ENCODE assay signal across 9 cellular contexts in the genomic region with DNA sequence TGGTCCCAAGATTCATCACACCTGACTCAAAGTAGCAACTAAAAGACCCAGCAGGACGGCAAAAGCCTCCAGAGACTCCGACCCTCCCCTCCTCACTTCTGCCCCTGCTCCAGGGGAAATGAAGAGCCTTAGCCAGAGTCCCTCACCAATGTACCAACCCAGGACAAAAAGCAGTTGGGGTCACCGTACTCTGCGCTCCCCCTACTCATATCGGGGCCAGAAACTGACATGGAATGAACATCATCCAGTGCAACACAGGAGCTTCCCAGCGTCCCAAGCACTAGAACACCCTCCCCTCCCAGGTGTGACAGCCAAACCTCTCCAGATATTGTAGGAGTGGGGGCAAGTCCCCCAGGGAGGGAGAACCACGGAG. TPM values are rescaled to one million over a fixed set of nuclear protein-coding genes. Genes with fewer than 3 reads are reported as not detected.
DNase-seq lines count a peak whose midpoint lies in the region; ATAC-seq, FAIRE-seq and TF ChIP-seq lines count a peak whose summit lies in the region.
"Had no signal": no experiment of that assay in that cellular context is flagged by ENCODE, and none has a peak within 500 bp of the region (broad histone marks: within the 10 kb centered on the region; RNA-seq: fewer than 3 reads in every experiment).

No MANE protein-coding gene starts in this region.

- no peak for DNase-seq in activated CD8-positive, alpha-beta T cell treated with anti-CD3 and anti-CD28 coated beads for 36 hours
- DNase-seq in right atrium auricular region (ENCODE audit: low spot score) (no peak), small intestine (no peak), kidney glomerular epithelial cell (lab: John Stamatoyannopoulos, UW) (no peak), mucosa of gallbladder (ENCODE audit: low spot score) (no peak), AML-193 (lab: John Stamatoyannopoulos, UW) (no peak), NOMO-1 treated with dmso at 0.1 percent for 144 hours (lab: John Stamatoyannopoulos, UW; ENCODE audit: unreplicated experiment) (no peak)

- CTCF ChIA-PET in HEK293 (lab: Yijun Ruan, JAX): no interaction called here
- CTCF ChIA-PET in activated CD8-positive, alpha-beta T cell treated with anti-CD3 and anti-CD28 coated beads for 36 hours (lab: Charles Lee): interaction anchor here (1.1 kb wide), 1 partner anchor 156 kb away, joined by 3 read pairs; no protein-coding TSS in a partner anchor

- no peaks in the 10 kb centered on the region for H3K27me3 Mint-ChIP-seq in activated CD8-positive, alpha-beta T cell treated with anti-CD3 and anti-CD28 coated beads for 36 hours

- H3K9me3 ChIP-seq in HEK293 (ENCODE audit: control insufficient read depth, insufficient read depth, low read depth, low read length) (no peaks in the 10 kb centered on the region), right atrium auricular region (no peaks in the 10 kb centered on the region), small intestine (ENCODE audit: control insufficient read depth, low read depth) (no peaks in the 10 kb centered on the region)
- H3K9me3 ChIP-seq: mucosa of descending colon had no signal

- H3K4me3 ChIP-seq in HEK293 (ENCODE audit: low read depth, low read length): peak overlapping the region; percentile 99
- H3K4me3 ChIP-seq in right atrium auricular region: peak overlapping the region; percentile 82 to 91
- H3K4me3 ChIP-seq in small intestine (ENCODE audit: low read depth in 1 of 2, low read length in 2 of 2): peak overlapping the region in 1 of 2 donors; percentile 89
- H3K4me3 ChIP-seq: mucosa of descending colon had no signal

- POLR2A ChIA-PET in HEK293 (lab: Yijun Ruan, JAX): interaction anchor here (1.4 to 8.3 kb wide), 2 partner anchors 13 to 23 kb away, joined by 3 to 258 read pairs; partner anchors contain the start of gene DAPK3
- POLR2A ChIA-PET in activated CD8-positive, alpha-beta T cell treated with anti-CD3 and anti-CD28 coated beads for 36 hours (lab: Charles Lee): interaction anchor here (0.6 to 7.8 kb wide), 13 partner anchors 8 to 264 kb away, joined by 3 to 131 read pairs (median 5); partner anchors contain the start of genes APBA3, DAPK3, MRPL54 and PIAS4

- H3K27ac Mint-ChIP-seq in activated CD8-positive, alpha-beta T cell treated with anti-CD3 and anti-CD28 coated beads for 36 hours: peak overlapping the region; percentile 95

- ATAC-seq in activated CD8-positive, alpha-beta T cell treated with anti-CD3 and anti-CD28 coated beads for 36 hours: no peak

- H3K36me3 ChIP-seq in HEK293 (ENCODE audit: control insufficient read depth in 2 of 2, insufficient read depth in 1 of 2, low read length in 2 of 2): peaks cover 28 to 62% of the 10 kb centered on the region in 2 experiments
- H3K36me3 ChIP-seq in right atrium auricular region: peaks cover 62% of the 10 kb centered on the region
- H3K36me3 ChIP-seq in small intestine (ENCODE audit: control insufficient read depth in 2 of 2, insufficient read depth in 2 of 2, low read length in 2 of 2): peaks cover 33 to 44% of the 10 kb centered on the region in 2 donors

- FAIRE-seq in small intestine (lab: Jason Lieb, UNC): no peak

- peaks cover 49% of the 10 kb centered on the region for H3K4me1 Mint-ChIP-seq in activated CD8-positive, alpha-beta T cell treated with anti-CD3 and anti-CD28 coated beads for 36 hours (ENCODE audit: low read depth)

- H3K36me3 Mint-ChIP-seq in activated CD8-positive, alpha-beta T cell treated with anti-CD3 and anti-CD28 coated beads for 36 hours (ENCODE audit: low read depth): peaks cover 62% of the 10 kb centered on the region

- H3K27ac ChIP-seq in HEK293 (ENCODE audit: extremely low read depth, low read depth, low read length) (peak overlapping the region; percentile 100), right atrium auricular region (peak overlapping the region; percentile 94 to 97), small intestine (ENCODE audit: low read depth in 1 of 2, low read length in 1 of 2) (peak overlapping the region; percentile 69 to 98)

- intact Hi-C loops in activated CD8-positive, alpha-beta T cell treated with anti-CD3 and anti-CD28 coated beads for 36 hours (cut with micrococcal nuclease): no loop called here

- H3K27me3 ChIP-seq in right atrium auricular region: no peaks in the 10 kb centered on the region
- no peaks in the 10 kb centered on the region for H3K27me3 ChIP-seq in small intestine (ENCODE audit: control insufficient read depth in 2 of 2, insufficient read depth in 2 of 2, low read length in 2 of 2)

- no peak for TF ChIP-seq CTCF in HEK293 (tag by site-specific recombination; IDR thresholded peaks at IDR 0.05)
- no peak for TF ChIP-seq CTCF in activated CD8-positive, alpha-beta T cell treated with anti-CD3 and anti-CD28 coated beads for 36 hours (IDR thresholded peaks at IDR 0.05)
- TF ChIP-seq CTCF in right atrium auricular region (IDR thresholded peaks at IDR 0.05): no peak

- 45 to 61% (median 59%) methylated on average over 6 to 7 of the region's 7 CpGs for WGBS in small intestine, 3 donors

- H3K4me1 ChIP-seq in HEK293 (ENCODE audit: control insufficient read depth, insufficient read depth, low read length) (peaks cover 11% of the 10 kb centered on the region; the same call in 1 of the 2 replicates), right atrium auricular region (peaks cover 0 to 44% of the 10 kb centered on the region in 2 donors), small intestine (ENCODE audit: control insufficient read depth in 2 of 2, insufficient read depth in 1 of 2, low read depth in 1 of 2, low read length in 1 of 2) (no peaks in the 10 kb centered on the region)

- H3K9me3 Mint-ChIP-seq in activated CD8-positive, alpha-beta T cell treated with anti-CD3 and anti-CD28 coated beads for 36 hours: no peaks in the 10 kb centered on the region

- peak overlapping the region; percentile 94 for H3K4me3 Mint-ChIP-seq in activated CD8-positive, alpha-beta T cell treated with anti-CD3 and anti-CD28 coated beads for 36 hours

TF ChIP-seq in HEK293, 187 proteins besides CTCF, POLR2A, EP300 and RAD21:
- TF ChIP-seq ZNF324 (tag by site-specific recombination; IDR thresholded peaks at IDR 0.05) (no peak), ZNF426 (tag by site-specific recombination; IDR thresholded peaks at IDR 0.05) (no peak), ZEB2 (tag by site-specific recombination; IDR thresholded peaks at IDR 0.05) (0 out of 2 replicates have a peak, but pooled peaks have one; percentile 3), ZBTB7A (tag by site-specific recombination; IDR thresholded peaks at IDR 0.05; ENCODE audit: low read depth) (0 out of 2 replicates have a peak, but pooled peaks have one; percentile 3), YY2 (tag by site-specific recombination; IDR thresholded peaks at IDR 0.05) (no peak), KLF8 (tag by site-specific recombination; IDR thresholded peaks at IDR 0.05) (no peak), ZNF433 (tag by site-specific recombination; IDR thresholded peaks at IDR 0.05; ENCODE audit: low read depth) (no peak), ZNF626 (tag by site-specific recombination; IDR thresholded peaks at IDR 0.05) (no peak)

RNA-seq across cellular contexts. Expression of gene EEF2, which starts 1.7 kb away (rescaled TPM):
- 1,000 to 10,000 TPM; 3,533 to 3,625 TPM for total RNA-seq in activated CD8-positive, alpha-beta T cell treated with anti-CD3 and anti-CD28 coated beads for 36 hours
- total RNA-seq in right atrium auricular region (1,000 to 10,000 TPM; 1,205 to 1,737 TPM), mucosa of gallbladder (2,245 TPM)
- 1,000 to 10,000 TPM in 2 of 3 donors, 100 to 1,000 TPM in 1; 962 to 2,089 (median 1,343) TPM for polyA plus RNA-seq in small intestine

RNA-seq across cellular contexts. Expression of gene DAPK3, which starts 12.6 kb away (rescaled TPM):
- 10 to 100 TPM; 27.2 to 27.5 TPM for total RNA-seq in activated CD8-positive, alpha-beta T cell treated with anti-CD3 and anti-CD28 coated beads for 36 hours
- 100 to 1,000 TPM in 1 of 2 donors, 10 to 100 TPM in 1; 46.2 to 202 TPM for total RNA-seq in right atrium auricular region
- 10 to 100 TPM; 56.3 to 72.4 (median 64.6) TPM for polyA plus RNA-seq in small intestine
- total RNA-seq in mucosa of gallbladder: 113 TPM

RNA-seq across cellular contexts. Expression of gene PIAS4, which starts 24.0 kb away (rescaled TPM):
- 10 to 100 TPM; 22.2 TPM for total RNA-seq in activated CD8-positive, alpha-beta T cell treated with anti-CD3 and anti-CD28 coated beads for 36 hours
- 10 to 100 TPM; 10.9 to 11.4 TPM for total RNA-seq in right atrium auricular region
- polyA plus RNA-seq in small intestine: 10 to 100 TPM; 10.8 to 14.8 (median 11.4) TPM
- 31.9 TPM for total RNA-seq in mucosa of gallbladder

RNA-seq across cellular contexts. Expression of gene NMRK2, which starts 50.7 kb away (rescaled TPM):
- not detected for total RNA-seq in activated CD8-positive, alpha-beta T cell treated with anti-CD3 and anti-CD28 coated beads for 36 hours
- total RNA-seq in right atrium auricular region: 1,000 to 10,000 TPM; 1,342 to 2,195 TPM
- polyA plus RNA-seq in small intestine: 1 to 10 TPM in 2 of 3 donors, under 1 TPM in 1; 0.43 to 6.8 (median 2.2) TPM
- total RNA-seq in mucosa of gallbladder: not detected
